Comparison of ENCODE assay signal across 8 cellular contexts in the genomic region with DNA sequence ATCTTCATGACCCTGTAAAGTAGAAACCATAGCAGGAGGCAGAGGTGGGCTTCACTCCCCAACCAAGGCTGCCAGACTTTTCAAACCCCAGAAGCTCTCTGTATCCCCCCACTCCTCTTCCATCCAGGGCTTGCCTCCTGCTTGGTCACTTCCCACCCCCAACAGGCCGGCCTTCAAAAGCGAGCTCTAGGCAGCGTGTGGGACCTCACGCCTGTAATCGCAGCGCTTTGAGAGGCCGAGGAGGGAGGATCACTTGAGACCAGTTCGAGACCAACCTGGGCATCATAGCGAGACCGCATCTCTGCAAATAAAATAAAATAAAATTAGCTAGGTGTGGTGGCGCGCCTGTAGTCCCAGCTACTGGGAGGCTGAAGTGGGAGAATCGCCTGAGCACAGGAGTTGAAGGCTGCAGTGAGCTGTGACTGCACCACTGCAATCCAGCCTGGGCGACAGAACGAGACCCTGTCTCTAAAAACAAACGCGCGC. TPM values are rescaled to one million over a fixed set of nuclear protein-coding genes. Genes with fewer than 3 reads are reported as not detected.
DNase-seq lines count a peak whose midpoint lies in the region; ATAC-seq and TF ChIP-seq lines count a peak whose summit lies in the region.

No MANE protein-coding gene starts in this region.

- no peak overlapping the region for H3K9ac ChIP-seq in neural progenitor cell

- H3K36me3 ChIP-seq in MG63 (no peaks in the 10 kb centered on the region), ectodermal cell (ENCODE audit: control insufficient read depth, insufficient read depth, low read length) (no peaks in the 10 kb centered on the region), neural progenitor cell (no peaks in the 10 kb centered on the region)

- H2AFZ ChIP-seq in neural progenitor cell (replicated peaks), result peak overlapping the region; percentile 90

- H3K4me3 Mint-ChIP-seq in neural progenitor cell, result peak overlapping the region; percentile 96

- DNase-seq in MG63 (no peak), neural progenitor cell (ENCODE audit: low spot score) (peak; percentile 30), inferior parietal cortex (ENCODE audit: extremely low spot score) (no peak), GM19238 (ENCODE audit: insufficient read length, low spot score) (no peak)

- ATAC-seq in HG03460 (IDR thresholded peaks at IDR 0.05; ENCODE audit: unreplicated experiment) (no peak), HG02642 (IDR thresholded peaks at IDR 0.05; ENCODE audit: poor library complexity, unreplicated experiment) (no peak)

- H3K4me2 ChIP-seq in neural progenitor cell, result peak overlapping the region; percentile 87

- H3K4me3 ChIP-seq in MG63 (peak overlapping the region; percentile 79), ectodermal cell (ENCODE audit: insufficient read depth, low read depth, low read length) (peak overlapping the region; percentile 94), neural progenitor cell (peak overlapping the region; percentile 75)

- peaks cover 2% of the 10 kb centered on the region for H3K36me3 Mint-ChIP-seq in neural progenitor cell

- H3K4me1 ChIP-seq in ectodermal cell (ENCODE audit: control insufficient read depth, insufficient read depth, low read length) (peaks cover 12% of the 10 kb centered on the region), neural progenitor cell (peaks cover 12% of the 10 kb centered on the region)

- H3K27ac Mint-ChIP-seq in neural progenitor cell, result peak overlapping the region; percentile 83

- peaks cover 22% of the 10 kb centered on the region for H4K20me1 ChIP-seq in neural progenitor cell (ENCODE audit: low read depth)

- H3K27ac ChIP-seq in C4-2B, result peak overlapping the region; percentile 87
- peak overlapping the region; percentile 89 for H3K27ac ChIP-seq in ectodermal cell (ENCODE audit: insufficient read depth, low read depth, low read length, poor library complexity, severe bottlenecking)
- peak overlapping the region; percentile 57 for H3K27ac ChIP-seq in neural progenitor cell

- 50 to 52% methylated on average over 18 of the region's 18 CpGs for WGBS in ectodermal cell, 2 experiments

- H3K79me2 ChIP-seq in neural progenitor cell (ENCODE audit: low read depth), result peaks cover 41% of the 10 kb centered on the region

- no peaks in the 10 kb centered on the region for H3K9me3 Mint-ChIP-seq in neural progenitor cell

- TF ChIP-seq CTCF in C4-2B (conservative IDR thresholded peaks at IDR 0.05), result no peak
- no peak for TF ChIP-seq CTCF in neural progenitor cell (IDR thresholded peaks at IDR 0.05)

- H3K4me1 Mint-ChIP-seq in neural progenitor cell, result peaks cover 26% of the 10 kb centered on the region

- peaks cover 8% of the 10 kb centered on the region for H3F3A ChIP-seq in neural progenitor cell (ENCODE audit: low read depth)

- H3K27me3 ChIP-seq in MG63, result no peaks in the 10 kb centered on the region
- H3K27me3 ChIP-seq in ectodermal cell (ENCODE audit: control insufficient read depth, insufficient read depth, low read length, poor library complexity, severe bottlenecking), result no peaks in the 10 kb centered on the region
- H3K27me3 ChIP-seq in neural progenitor cell, result no peaks in the 10 kb centered on the region

- H3K27me3 Mint-ChIP-seq in neural progenitor cell (ENCODE audit: insufficient read depth, low read depth), result peaks cover 1% of the 10 kb centered on the region

- H3K9me3 ChIP-seq in MG63 (no peaks in the 10 kb centered on the region), ectodermal cell (ENCODE audit: control insufficient read depth, low read length) (no peaks in the 10 kb centered on the region), neural progenitor cell (ENCODE audit: low read depth) (no peaks in the 10 kb centered on the region)

RNA-seq across cellular contexts. Expression of a gene that starts 0.7 kb away (rescaled TPM):
- total RNA-seq in MG63 (2014; rRNA removed; shearing (Covaris generic); ENCODE audit: low replicate concordance), result 13.7 and 23.3 TPM in 2 replicates
- 75.1 TPM for polyA plus RNA-seq in ectodermal cell (2013, experiment 1 of 4)
- polyA plus RNA-seq in ectodermal cell (2013, experiment 2 of 4), result 83.4 TPM
- 58.0 TPM for polyA plus RNA-seq in ectodermal cell (2013, experiment 3 of 4)
- polyA plus RNA-seq in ectodermal cell (2013, experiment 4 of 4), result 66.9 TPM
- 38.6 and 61.0 TPM in 2 replicates for total RNA-seq in neural progenitor cell (ENCODE audit: low replicate concordance)

RNA-seq across cellular contexts. Expression of a gene that starts 35.4 kb away (rescaled TPM):
- 11.8 and 12.8 TPM in 2 replicates for total RNA-seq in MG63 (2014; rRNA removed; shearing (Covaris generic); ENCODE audit: low replicate concordance)
- 77.0 TPM for polyA plus RNA-seq in ectodermal cell (2013, experiment 1 of 4)
- polyA plus RNA-seq in ectodermal cell (2013, experiment 2 of 4), result 93.5 TPM
- polyA plus RNA-seq in ectodermal cell (2013, experiment 3 of 4), result 65.6 TPM
- 75.2 TPM for polyA plus RNA-seq in ectodermal cell (2013, experiment 4 of 4)
- 15.4 and 52.7 TPM in 2 replicates for total RNA-seq in neural progenitor cell (ENCODE audit: low replicate concordance)
